23 cellular contexts compared by ENCODE assay signal in genomic region chr9:116580853-116581252, GRCh38.
DNase-seq lines count a peak whose midpoint lies in the region; ATAC-seq lines count a peak whose summit lies in the region.
"Had no signal": no experiment of that assay in that cellular context is flagged by ENCODE, and none has a peak within 500 bp of the region (broad histone marks: within the 10 kb centered on the region; RNA-seq: fewer than 3 reads in every experiment).

No MANE protein-coding gene starts in this region.

- H3K4me2 ChIP-seq in trophoblast cell (ENCODE audit: low read length): no peak overlapping the region
- H3K4me2 ChIP-seq: KMS-11 had no signal

- H3K4me1 ChIP-seq in HAP-1: peaks cover 7% of the 10 kb centered on the region; the same call in 1 of the 2 replicates
- H3K4me1 ChIP-seq in trophoblast cell (ENCODE audit: control insufficient read depth in 1 of 2, insufficient read depth in 2 of 2, low read length in 2 of 2): no peaks in the 10 kb centered on the region

- no peak overlapping the region for H2BK120ac ChIP-seq in trophoblast cell (ENCODE audit: insufficient read depth, low read length, poor library complexity)

- H3K9me3 Mint-ChIP-seq in activated CD8-positive, alpha-beta memory T cell treated with anti-CD3 and anti-CD28 coated beads, Interleukin-2, amount 10 ng/mL, durations not matched to agents 7 days and 5 days (ENCODE audit: low read depth): no peaks in the 10 kb centered on the region
- H3K9me3 Mint-ChIP-seq: H9 had no signal

- no peak overlapping the region for H3K4ac ChIP-seq in trophoblast cell (ENCODE audit: low read depth, low read length)

- no peak overlapping the region for H3K27ac Mint-ChIP-seq in activated CD8-positive, alpha-beta memory T cell treated with anti-CD3 and anti-CD28 coated beads, Interleukin-2, amount 10 ng/mL, durations not matched to agents 7 days and 5 days
- H3K27ac Mint-ChIP-seq: CD4-positive, CD25-positive, alpha-beta regulatory T cell; H9 had no signal

- in situ Hi-C loops in HAP-1 (cut with MboI; ENCODE audit: low sequenced_read_pairs): no loop called here

- no peak overlapping the region for H4K12ac ChIP-seq in trophoblast cell (ENCODE audit: low read depth, low read length)

- no peak overlapping the region for H2BK5ac ChIP-seq in trophoblast cell (ENCODE audit: low read depth, low read length, poor library complexity)

- no CpG with 5 or more reads among the region's 1 CpG for WGBS in trophoblast cell (ENCODE audit: extremely low coverage, insufficient coverage, insufficient read length)

- H3K4me3 ChIP-seq in HAP-1: no peak overlapping the region
- no peak overlapping the region for H3K4me3 ChIP-seq in trophoblast cell (ENCODE audit: low read depth, low read length)
- H3K4me3 ChIP-seq: SJSA1 had no signal

- H4K8ac ChIP-seq in trophoblast cell (ENCODE audit: low read depth, low read length): no peak overlapping the region

- peaks cover 2% of the 10 kb centered on the region for H3K36me3 Mint-ChIP-seq in activated CD8-positive, alpha-beta memory T cell treated with anti-CD3 and anti-CD28 coated beads, Interleukin-2, amount 10 ng/mL, durations not matched to agents 7 days and 5 days

- H2BK12ac ChIP-seq in trophoblast cell (ENCODE audit: low read length): no peak overlapping the region

- no peak overlapping the region for H3K27ac ChIP-seq in trophoblast cell (ENCODE audit: low read depth, low read length)
- H3K27ac ChIP-seq: KMS-11, SJSA1 had no signal

- no peak overlapping the region for H2AFZ ChIP-seq in trophoblast cell (ENCODE audit: insufficient read depth, low read length, poor library complexity)

- H3K9ac ChIP-seq in trophoblast cell (ENCODE audit: low read length): no peak overlapping the region
- H3K9ac ChIP-seq: KMS-11 had no signal

- H3K4me1 Mint-ChIP-seq in activated CD8-positive, alpha-beta memory T cell treated with anti-CD3 and anti-CD28 coated beads, Interleukin-2, amount 10 ng/mL, durations not matched to agents 7 days and 5 days: no peaks in the 10 kb centered on the region
- H3K4me1 Mint-ChIP-seq: CD4-positive, CD25-positive, alpha-beta regulatory T cell had no signal

- DNase-seq in HAP-1 (ENCODE audit: low spot score in 2 of 2) (peak; percentile 31 to 42), fibroblast of peridontal ligament (ENCODE audit: extremely low read depth) (peak; percentile 25), left ventricle myocardium superior (no peak), trophoblast cell (no peak), DMS53 (lab: John Stamatoyannopoulos, UW) (no peak)
- no peak for DNase-seq in activated CD8-positive, alpha-beta memory T cell treated with anti-CD3 and anti-CD28 coated beads, Interleukin-2, amount 10 ng/mL, durations not matched to agents 7 days and 5 days
- no peak for DNase-seq in central memory CD4-positive, alpha-beta T cell
- DNase-seq: Caco-2; CD4-positive, CD25-positive, alpha-beta regulatory T cell; H9; IMR-90; MV-4-11; NCI-H1105 treated with DMSO at 0.1 percent for 48 hours; NCI-H1694; NCI-H2081; NCI-H2171; NCI-H345; NCI-H524; NCI-H82 had no signal

- no peak overlapping the region for H3K4me3 Mint-ChIP-seq in activated CD8-positive, alpha-beta memory T cell treated with anti-CD3 and anti-CD28 coated beads, Interleukin-2, amount 10 ng/mL, durations not matched to agents 7 days and 5 days
- H3K4me3 Mint-ChIP-seq: CD4-positive, CD25-positive, alpha-beta regulatory T cell; H9 had no signal

- intact Hi-C loops in left ventricle myocardium superior (cut with micrococcal nuclease): no loop called here

- H3K36me3 ChIP-seq in HAP-1 (replicated peaks): no peaks in the 10 kb centered on the region
- no peaks in the 10 kb centered on the region for H3K36me3 ChIP-seq in trophoblast cell (ENCODE audit: control insufficient read depth in 1 of 2, insufficient read depth in 2 of 2, low read length in 2 of 2)
- H3K36me3 ChIP-seq: SJSA1 had no signal

- H3K9me3 ChIP-seq in HAP-1: no peaks in the 10 kb centered on the region
- no peaks in the 10 kb centered on the region for H3K9me3 ChIP-seq in trophoblast cell (ENCODE audit: insufficient read depth, low read depth, low read length)
- H3K9me3 ChIP-seq: Caco-2, SJSA1 had no signal

- H3K79me1 ChIP-seq in trophoblast cell (ENCODE audit: low read length): no peaks in the 10 kb centered on the region

- ATAC-seq in left ventricle myocardium superior: peak; percentile 68
- no peak for ATAC-seq in activated CD8-positive, alpha-beta memory T cell treated with anti-CD3 and anti-CD28 coated beads, Interleukin-2, amount 10 ng/mL, durations not matched to agents 7 days and 5 days
- no peak for ATAC-seq in HG03354 (IDR thresholded peaks at IDR 0.05; ENCODE audit: poor library complexity, severe bottlenecking, unreplicated experiment)
- ATAC-seq: Panc1 had no signal

- H3K79me2 ChIP-seq in trophoblast cell (ENCODE audit: control insufficient read depth, insufficient read depth, low read length, poor library complexity): no peaks in the 10 kb centered on the region

- H3K23ac ChIP-seq in trophoblast cell (ENCODE audit: low read length): peak overlapping the region; percentile 45

- H2AK5ac ChIP-seq in trophoblast cell (ENCODE audit: low read length): no peak overlapping the region

- no peaks in the 10 kb centered on the region for H3K27me3 Mint-ChIP-seq in activated CD8-positive, alpha-beta memory T cell treated with anti-CD3 and anti-CD28 coated beads, Interleukin-2, amount 10 ng/mL, durations not matched to agents 7 days and 5 days
- H3K27me3 Mint-ChIP-seq: CD4-positive, CD25-positive, alpha-beta regulatory T cell had no signal

- H4K91ac ChIP-seq in trophoblast cell (ENCODE audit: low read depth, low read length): no peak overlapping the region

- H3K27me3 ChIP-seq in HAP-1 (ENCODE audit: low read depth): no peaks in the 10 kb centered on the region
- no peaks in the 10 kb centered on the region for H3K27me3 ChIP-seq in trophoblast cell (ENCODE audit: insufficient read depth, low read length)
- H3K27me3 ChIP-seq: SJSA1 had no signal

- H3K14ac ChIP-seq in trophoblast cell (ENCODE audit: low read length): no peak overlapping the region

- no peak overlapping the region for H3K18ac ChIP-seq in trophoblast cell (ENCODE audit: low read length)

- CTCF ChIA-PET in activated CD8-positive, alpha-beta memory T cell treated with anti-CD3 and anti-CD28 coated beads, Interleukin-2, amount 10 ng/mL, durations not matched to agents 7 days and 5 days (lab: Charles Lee): no interaction called here

Comparison
In these comparisons a context has a peak if more than half of its experiments do, and no peak if none do; other contexts are left out.
1. DNase-seq: peak in HAP-1 (2 of 2) and fibroblast of peridontal ligament (single experiment); none in left ventricle myocardium superior (single experiment), trophoblast cell (0 of 2), activated CD8-positive, alpha-beta memory T cell treated with anti-CD3 and anti-CD28 coated beads, Interleukin-2, amount 10 ng/mL, durations not matched to agents 7 days and 5 days (single experiment), central memory CD4-positive, alpha-beta T cell (single experiment) and DMS53 (single experiment).